Comparison of ENCODE assay signal across 11 cellular contexts in genomic region chr14:56116128-56116900, GRCh38. TPM values are rescaled to one million over a fixed set of nuclear protein-coding genes. Genes with fewer than 3 reads are reported as not detected.
DNase-seq lines count a peak whose midpoint lies in the region; ATAC-seq and TF ChIP-seq lines count a peak whose summit lies in the region.
"Had no signal": no experiment of that assay in that cellular context is flagged by ENCODE, and none has a peak within 500 bp of the region (broad histone marks: within the 10 kb centered on the region; RNA-seq: fewer than 3 reads in every experiment).

No MANE protein-coding gene starts in this region.

- H3K27me3 ChIP-seq in AG04450 (ENCODE audit: control insufficient read depth, insufficient read depth, low read length) = no peaks in the 10 kb centered on the region
- H3K27me3 ChIP-seq in naive thymus-derived CD4-positive, alpha-beta T cell (ENCODE audit: control insufficient read depth in 2 of 2, insufficient read depth in 2 of 2, low read length in 2 of 2) = peaks cover 0 to 2% of the 10 kb centered on the region in 2 donors

- H3K4me3 ChIP-seq in AG04450 (ENCODE audit: low read depth, low read length) = no peak overlapping the region
- H3K4me3 ChIP-seq in naive thymus-derived CD4-positive, alpha-beta T cell (ENCODE audit: low read length) = no peak overlapping the region

- H3K4me1 ChIP-seq in naive thymus-derived CD4-positive, alpha-beta T cell (ENCODE audit: control insufficient read depth in 2 of 2, insufficient read depth in 2 of 2, low read length in 2 of 2) = peaks cover 14 to 32% of the 10 kb centered on the region in 2 donors

- H3K36me3 ChIP-seq in naive thymus-derived CD4-positive, alpha-beta T cell (ENCODE audit: control insufficient read depth in 2 of 3, insufficient read depth in 3 of 3, low read length in 3 of 3) = no peaks in the 10 kb centered on the region

- peak; percentile 24 for ATAC-seq in naive thymus-derived CD4-positive, alpha-beta T cell
- ATAC-seq in GM18498 (IDR thresholded peaks at IDR 0.05; ENCODE audit: unreplicated experiment) (no peak), GM19328 (IDR thresholded peaks at IDR 0.05; ENCODE audit: unreplicated experiment) (no peak)
- ATAC-seq: HCT116 had no signal

- no peaks in the 10 kb centered on the region for H3K36me3 Mint-ChIP-seq in activated T-helper 1 cell treated with anti-CD3 and anti-CD28 coated beads, Interleukin-12 subunit alpha, Interleukin-12 subunit beta, Interleukin-2, Interleukin-4 antibody, amounts not matched to agents 30 ng/mL and 10 ng/mL and 1 ng/mL, durations not matched to agents 14 hours and 24 hours and 36 hours (ENCODE audit: low read depth)
- peaks cover 0 to 3% (median 0%) of the 10 kb centered on the region in 5 donors for H3K36me3 Mint-ChIP-seq in naive thymus-derived CD4-positive, alpha-beta T cell

- no peak overlapping the region for H3K27ac Mint-ChIP-seq in activated T-helper 1 cell treated with anti-CD3 and anti-CD28 coated beads, Interleukin-12 subunit alpha, Interleukin-12 subunit beta, Interleukin-2, Interleukin-4 antibody, amounts not matched to agents 30 ng/mL and 10 ng/mL and 1 ng/mL, durations not matched to agents 14 hours and 24 hours and 36 hours
- peak overlapping the region; percentile 41 to 98 (median 92) for H3K27ac Mint-ChIP-seq in naive thymus-derived CD4-positive, alpha-beta T cell

- peaks cover 34% of the 10 kb centered on the region for H3K4me1 Mint-ChIP-seq in activated T-helper 1 cell treated with anti-CD3 and anti-CD28 coated beads, Interleukin-12 subunit alpha, Interleukin-12 subunit beta, Interleukin-2, Interleukin-4 antibody, amounts not matched to agents 30 ng/mL and 10 ng/mL and 1 ng/mL, durations not matched to agents 14 hours and 24 hours and 36 hours (ENCODE audit: low read depth)
- peaks cover 32 to 63% (median 56%) of the 10 kb centered on the region in 7 donors for H3K4me1 Mint-ChIP-seq in naive thymus-derived CD4-positive, alpha-beta T cell

- no peak for TF ChIP-seq CTCF in AG04450 (IDR thresholded peaks at IDR 0.05; ENCODE audit: low read depth, low read length)

- H3K4me3 Mint-ChIP-seq in activated T-helper 1 cell treated with anti-CD3 and anti-CD28 coated beads, Interleukin-12 subunit alpha, Interleukin-12 subunit beta, Interleukin-2, Interleukin-4 antibody, amounts not matched to agents 30 ng/mL and 10 ng/mL and 1 ng/mL, durations not matched to agents 14 hours and 24 hours and 36 hours = peak overlapping the region; percentile 43
- peak overlapping the region; percentile 48 to 96 (median 66) for H3K4me3 Mint-ChIP-seq in naive thymus-derived CD4-positive, alpha-beta T cell

- DNase-seq in AG04450 (ENCODE audit: low read depth, low spot score) (no peak), COLO829 (ENCODE audit: low spot score) (peak; percentile 23), KG1 (lab: John Stamatoyannopoulos, UW) (no peak)
- DNase-seq in activated T-helper 1 cell treated with anti-CD3 and anti-CD28 coated beads, Interleukin-12 subunit alpha, Interleukin-12 subunit beta, Interleukin-2, Interleukin-4 antibody, amounts not matched to agents 30 ng/mL and 10 ng/mL and 1 ng/mL, durations not matched to agents 14 hours and 24 hours and 36 hours (ENCODE audit: low spot score) = no peak
- peak in 7 of 9 donors; percentile 30 to 66 (median 52) for DNase-seq in naive thymus-derived CD4-positive, alpha-beta T cell
- no peak for DNase-seq in stimulated activated CD8-positive, alpha-beta memory T cell treated with anti-CD3 and anti-CD28 coated beads, Interleukin-4, amount 100 ng/mL, for 48 hours
- DNase-seq: NCI-H2081, T1000 had no signal

- no peaks in the 10 kb centered on the region for H3K9me3 Mint-ChIP-seq in activated T-helper 1 cell treated with anti-CD3 and anti-CD28 coated beads, Interleukin-12 subunit alpha, Interleukin-12 subunit beta, Interleukin-2, Interleukin-4 antibody, amounts not matched to agents 30 ng/mL and 10 ng/mL and 1 ng/mL, durations not matched to agents 14 hours and 24 hours and 36 hours
- H3K9me3 Mint-ChIP-seq in naive thymus-derived CD4-positive, alpha-beta T cell = peaks cover 0 to 1% (median 0%) of the 10 kb centered on the region in 11 donors

- POLR2A ChIA-PET in AG04450 (lab: Yijun Ruan, JAX) = no interaction called here
- POLR2A ChIA-PET in naive thymus-derived CD4-positive, alpha-beta T cell (lab: Charles Lee) = no interaction called here

- H3K27ac ChIP-seq in AG04450 (ENCODE audit: low read depth, low read length) = peak overlapping the region; percentile 11
- peak overlapping the region; percentile 64 for H3K27ac ChIP-seq in naive thymus-derived CD4-positive, alpha-beta T cell (ENCODE audit: low read depth, low read length)

- CTCF ChIA-PET in AG04450 (lab: Charles Lee) = interaction anchor here (0.6 kb wide), 1 partner anchor 388 kb away, joined by 7 read pairs; no protein-coding TSS in a partner anchor
- CTCF ChIA-PET in naive thymus-derived CD4-positive, alpha-beta T cell (lab: Charles Lee) = no interaction called here

- H3K27me3 Mint-ChIP-seq in activated T-helper 1 cell treated with anti-CD3 and anti-CD28 coated beads, Interleukin-12 subunit alpha, Interleukin-12 subunit beta, Interleukin-2, Interleukin-4 antibody, amounts not matched to agents 30 ng/mL and 10 ng/mL and 1 ng/mL, durations not matched to agents 14 hours and 24 hours and 36 hours (ENCODE audit: insufficient read depth) = peaks cover 38% of the 10 kb centered on the region
- peaks cover 0 to 62% (median 0%) of the 10 kb centered on the region in 5 donors for H3K27me3 Mint-ChIP-seq in naive thymus-derived CD4-positive, alpha-beta T cell

- H3K9me3 ChIP-seq in AG04450 (ENCODE audit: control insufficient read depth, insufficient read depth, low read length) = no peaks in the 10 kb centered on the region
- H3K9me3 ChIP-seq in naive thymus-derived CD4-positive, alpha-beta T cell (ENCODE audit: control insufficient read depth in 2 of 3, low read length in 3 of 3) = no peaks in the 10 kb centered on the region

- intact Hi-C loops in activated T-helper 1 cell treated with anti-CD3 and anti-CD28 coated beads, Interleukin-12 subunit alpha, Interleukin-12 subunit beta, Interleukin-2, Interleukin-4 antibody, amounts not matched to agents 30 ng/mL and 10 ng/mL and 1 ng/mL, durations not matched to agents 14 hours and 24 hours and 36 hours (cut with micrococcal nuclease) = loop anchor here (5.0 to 10.0 kb wide), 2 partner anchors 112 to 844 kb away; partner anchors contain the start of gene FBXO34
- intact Hi-C loops in naive thymus-derived CD4-positive, alpha-beta T cell (cut with micrococcal nuclease) = loop anchor here (2.0 to 10.0 kb wide), 17 partner anchors 34 to 1719 kb away; partner anchors contain the start of genes CDKN3 (in 2 of the 2), CGRRF1 (in 1 of the 2), GCH1 (in 1 of the 2) and MAPK1IP1L (in 1 of the 2)

RNA-seq across cellular contexts. Expression of gene PELI2, which starts 1.9 kb away (rescaled TPM):
- polyA plus RNA-seq in AG04450 (2011; rRNA removed) = 25.7 and 27.2 TPM in 2 replicates
- 112 TPM in 2 replicates for polyA minus RNA-seq in AG04450 (2011; rRNA and poly(A)+ RNA removed)
- total RNA-seq in activated T-helper 1 cell treated with anti-CD3 and anti-CD28 coated beads, Interleukin-12 subunit alpha, Interleukin-12 subunit beta, Interleukin-2, Interleukin-4 antibody, amounts not matched to agents 30 ng/mL and 10 ng/mL and 1 ng/mL, durations not matched to agents 14 hours and 24 hours and 36 hours = 4.4 and 4.5 TPM in 2 replicates
- 10 to 100 TPM in 4 of 5 experiments, 1 to 10 TPM in 1; 6.2 to 24.7 (median 11.5) TPM for total RNA-seq in naive thymus-derived CD4-positive, alpha-beta T cell
- 1 to 10 TPM; 1.7 to 2.9 TPM for polyA plus RNA-seq in naive thymus-derived CD4-positive, alpha-beta T cell

Comparison
In these comparisons a context has a peak if more than half of its experiments do, and no peak if none do; other contexts are left out.
1. DNase-seq: peak in COLO829 (single experiment) and naive thymus-derived CD4-positive, alpha-beta T cell (7 of 9); none in AG04450 (single experiment), activated T-helper 1 cell treated with anti-CD3 and anti-CD28 coated beads, Interleukin-12 subunit alpha, Interleukin-12 subunit beta, Interleukin-2, Interleukin-4 antibody, amounts not matched to agents 30 ng/mL and 10 ng/mL and 1 ng/mL, durations not matched to agents 14 hours and 24 hours and 36 hours (single experiment), KG1 (single experiment) and stimulated activated CD8-positive, alpha-beta memory T cell treated with anti-CD3 and anti-CD28 coated beads, Interleukin-4, amount 100 ng/mL, for 48 hours (single experiment).